23 cellular contexts compared by ENCODE assay signal in the genomic region with DNA sequence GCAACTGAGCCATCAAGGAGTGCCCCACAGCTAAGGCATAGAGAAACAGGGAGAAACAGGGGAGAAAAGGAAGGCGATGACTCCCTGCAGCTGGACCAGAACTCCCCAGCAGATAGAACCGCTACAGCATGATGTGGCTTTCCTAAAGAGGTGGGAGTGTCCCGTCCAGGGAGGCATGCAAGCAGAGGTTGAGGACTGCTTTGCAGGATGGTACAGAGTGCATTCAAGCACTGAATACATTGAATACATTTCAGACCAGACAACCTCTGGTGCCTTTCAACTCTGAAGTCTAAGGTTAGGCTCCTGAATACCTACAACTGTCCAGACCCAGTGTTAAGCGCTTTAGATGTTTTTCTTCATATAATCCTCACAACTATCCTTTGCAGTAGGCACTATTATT. TPM values are rescaled to one million over a fixed set of nuclear protein-coding genes. Genes with fewer than 3 reads are reported as not detected.
DNase-seq lines count a peak whose midpoint lies in the region; ATAC-seq, FAIRE-seq and TF ChIP-seq lines count a peak whose summit lies in the region.
"Had no signal": no experiment of that assay in that cellular context is flagged by ENCODE, and none has a peak within 500 bp of the region (broad histone marks: within the 10 kb centered on the region; RNA-seq: fewer than 3 reads in every experiment).

No MANE protein-coding gene starts in this region.

- no peaks in the 10 kb centered on the region for H3K27me3 ChIP-seq in Karpas-422 (ENCODE audit: low read length)
- peaks cover 6 to 34% of the 10 kb centered on the region in 2 experiments; a peak in 4 of 5 replicates for H3K27me3 ChIP-seq in K562 (ENCODE audit: control insufficient read depth in 2 of 2, insufficient read depth in 2 of 2, low read length in 2 of 2)
- no peaks in the 10 kb centered on the region for H3K27me3 ChIP-seq in endodermal cell (ENCODE audit: control insufficient read depth, insufficient read depth, low read length, poor library complexity, severe bottlenecking)
- H3K27me3 ChIP-seq: BLaER1 had no signal

- H2AFZ ChIP-seq in Karpas-422 (ENCODE audit: low read length), result no peak overlapping the region
- no peak overlapping the region for H2AFZ ChIP-seq in K562 (ENCODE audit: low read depth, low read length)

- POLR2A ChIA-PET in K562 (lab: Yijun Ruan, JAX), result interaction anchor here (0.9 to 1.7 kb wide), 4 partner anchors 8 to 35 kb away, joined by 3 to 7 read pairs (median 6); no protein-coding TSS in a partner anchor

- no peak; the same call in 2 of the 3 replicates for ATAC-seq in K562
- ATAC-seq: CD8-positive, alpha-beta T cell had no signal

- no peak for TF ChIP-seq CTCF in K562 (IDR thresholded peaks at IDR 0.05 in 2 of 3, conservative IDR thresholded peaks at IDR 0.05 in 1 of 3; ENCODE audit: insufficient read depth in 2 of 3, low read depth in 1 of 3, low read length in 3 of 3)
- TF ChIP-seq CTCF in endodermal cell (conservative IDR thresholded peaks at IDR 0.05), result no peak
- no peak for TF ChIP-seq CTCF in osteocyte (IDR thresholded peaks at IDR 0.05)

- peak overlapping the region; percentile 74 for H3K4me2 ChIP-seq in Karpas-422 (ENCODE audit: low read depth, low read length, poor library complexity, severe bottlenecking)
- H3K4me2 ChIP-seq in K562 (ENCODE audit: insufficient read depth, low read length), result no peak overlapping the region
- H3K4me2 ChIP-seq: BLaER1 had no signal

- H3K4me1 ChIP-seq in Karpas-422 (ENCODE audit: low read length) (peaks cover 55% of the 10 kb centered on the region), K562 (replicated peaks in 1 of 2; ENCODE audit: control insufficient read depth in 2 of 2, insufficient read depth in 2 of 2, low read length in 2 of 2) (peaks cover 0 to 12% of the 10 kb centered on the region in 2 experiments; a peak in 3 of 5 replicates), endodermal cell (ENCODE audit: control insufficient read depth, insufficient read depth, low read length) (no peaks in the 10 kb centered on the region)
- H3K4me1 ChIP-seq: Caco-2, HAP-1 had no signal

- H3K27ac Mint-ChIP-seq in endodermal cell, result no peak overlapping the region
- no peak overlapping the region for H3K27ac Mint-ChIP-seq in osteocyte (ENCODE audit: unreplicated experiment)
- H3K27ac Mint-ChIP-seq: B cell; CD4-positive, CD25-positive, alpha-beta regulatory T cell; CD8-positive, alpha-beta T cell; HFFc6 had no signal

- peaks cover 2% of the 10 kb centered on the region for H3K4me1 Mint-ChIP-seq in endodermal cell
- H3K4me1 Mint-ChIP-seq in osteocyte (ENCODE audit: unreplicated experiment), result no peaks in the 10 kb centered on the region

- 5% methylated on average over 4 of the region's 4 CpGs for WGBS in K562 (ENCODE audit: insufficient coverage, low coverage, missing lambda C conversion rate)
- 88 to 96% methylated on average over 4 of the region's 4 CpGs for WGBS in endodermal cell (ENCODE audit: insufficient coverage in 1 of 2, insufficient read length in 1 of 2), 2 experiments

- H3K36me3 Mint-ChIP-seq in endodermal cell (ENCODE audit: low read depth) (no peaks in the 10 kb centered on the region), osteocyte (ENCODE audit: unreplicated experiment) (no peaks in the 10 kb centered on the region)
- H3K36me3 Mint-ChIP-seq: CD4-positive, CD25-positive, alpha-beta regulatory T cell; CD8-positive, alpha-beta T cell had no signal

- TF ChIP-seq RAD21 in K562 (CRISPR knock-in tag; conservative IDR thresholded peaks at IDR 0.05 in 1 of 2, IDR thresholded peaks at IDR 0.05 in 1 of 2), result no peak

- H3K9me3 Mint-ChIP-seq in endodermal cell (no peaks in the 10 kb centered on the region), osteocyte (ENCODE audit: unreplicated experiment) (no peaks in the 10 kb centered on the region)
- H3K9me3 Mint-ChIP-seq: CD8-positive, alpha-beta T cell; HFFc6 had no signal

- H3K27ac ChIP-seq in Karpas-422 (ENCODE audit: low read length) (peak overlapping the region; percentile 94), K562 (ENCODE audit: extremely low read depth, low read depth, low read length) (no peak overlapping the region), endodermal cell (ENCODE audit: low read depth, low read length) (no peak overlapping the region)
- H3K27ac ChIP-seq: BLaER1, C4-2B had no signal

- in situ Hi-C loops in K562 (cut with MboI), result no loop called here

- CTCF ChIA-PET in K562 (lab: Yijun Ruan, JAX; ENCODE audit: low intra/inter-chr PET ratio), result no interaction called here

- H3K27me3 Mint-ChIP-seq in endodermal cell (ENCODE audit: insufficient read depth), result peaks cover 3% of the 10 kb centered on the region
- H3K27me3 Mint-ChIP-seq in osteocyte (ENCODE audit: unreplicated experiment), result no peaks in the 10 kb centered on the region
- H3K27me3 Mint-ChIP-seq: B cell had no signal

- H3K9me1 ChIP-seq in K562 (ENCODE audit: control insufficient read depth, insufficient read depth, low read length), result no peaks in the 10 kb centered on the region

- H3K4me3 ChIP-seq in Karpas-422 (ENCODE audit: low read length) (no peak overlapping the region), K562 (no peak overlapping the region), endodermal cell (ENCODE audit: low read length) (no peak overlapping the region)
- H3K4me3 ChIP-seq: BLaER1, HAP-1 had no signal

- H4K20me1 ChIP-seq in Karpas-422 (ENCODE audit: insufficient read depth, low read depth, low read length) (no peaks in the 10 kb centered on the region), K562 (replicated peaks; ENCODE audit: control insufficient read depth, insufficient read depth, low read length) (peaks cover 8% of the 10 kb centered on the region; the same call in 1 of the 2 replicates)

- no peaks in the 10 kb centered on the region for H3K9me2 ChIP-seq in Karpas-422 (replicated peaks; ENCODE audit: insufficient read depth, low read length)

- DNase-seq in Karpas-422 (no peak), K562 (ENCODE audit: extremely low read depth in 1 of 4, low spot score in 3 of 4) (no peak), endodermal cell (peak; percentile 7), osteocyte (ENCODE audit: extremely low spot score, unreplicated experiment) (peak; percentile 40), NCI-H2171 (lab: John Stamatoyannopoulos, UW) (no peak), germinal center (ENCODE audit: low spot score) (no peak)
- DNase-seq in activated CD4-positive, alpha-beta T cell treated with anti-CD3 and anti-CD28 coated beads, Interleukin-2, amount 50 U/mL, for 48 hours, result no peak
- DNase-seq: Caco-2; CD4-positive, CD25-positive, alpha-beta regulatory T cell; DMS153; DND-41; GOT3; HFFc6 had no signal

- H3K79me2 ChIP-seq in Karpas-422 (ENCODE audit: low read length), result no peaks in the 10 kb centered on the region
- H3K79me2 ChIP-seq in K562 (ENCODE audit: control insufficient read depth, insufficient read depth, low read length), result no peaks in the 10 kb centered on the region

- BruUV-seq in K562 (replicated peaks; lab: Mats Ljungman, UMichigan), result no TSS peak

- TF ChIP-seq POLR2A in K562 (conservative IDR thresholded peaks at IDR 0.05), result no peak

- no peak for TF ChIP-seq EP300 in K562 (IDR thresholded peaks at IDR 0.05; ENCODE audit: low read length)

- intact Hi-C loops in K562 (cut with micrococcal nuclease), result no loop called here

- peak overlapping the region; percentile 54 for H3K9ac ChIP-seq in Karpas-422 (ENCODE audit: low read length)
- H3K9ac ChIP-seq in K562 (ENCODE audit: insufficient read depth in 1 of 2, low read depth in 2 of 2, low read length in 2 of 2), result no peak overlapping the region
- no peak overlapping the region for H3K9ac ChIP-seq in endodermal cell (ENCODE audit: extremely low read depth, low read length, poor library complexity, severe bottlenecking)
- H3K9ac ChIP-seq: BLaER1 had no signal

- H3K4me3 Mint-ChIP-seq in endodermal cell, result no peak overlapping the region
- no peak overlapping the region for H3K4me3 Mint-ChIP-seq in osteocyte (ENCODE audit: unreplicated experiment)
- H3K4me3 Mint-ChIP-seq: B cell; CD4-positive, CD25-positive, alpha-beta regulatory T cell; CD8-positive, alpha-beta T cell; HFFc6 had no signal

- no peak for FAIRE-seq in K562 (lab: Jason Lieb, UNC)
- FAIRE-seq: A204.1, G401.6, GM12892, H54 had no signal

- H3K36me3 ChIP-seq in Karpas-422 (ENCODE audit: insufficient read depth, low read length) (no peaks in the 10 kb centered on the region; the same call in 1 of the 2 replicates), K562 (ENCODE audit: control insufficient read depth, insufficient read depth, low read length) (no peaks in the 10 kb centered on the region), endodermal cell (ENCODE audit: control insufficient read depth, insufficient read depth, low read length) (no peaks in the 10 kb centered on the region)
- H3K36me3 ChIP-seq: BLaER1, HAP-1 had no signal

- H3K9me3 ChIP-seq in Karpas-422 (ENCODE audit: low read length) (no peaks in the 10 kb centered on the region), K562 (replicated peaks; ENCODE audit: control insufficient read depth, insufficient read depth, low read depth, low read length) (no peaks in the 10 kb centered on the region), endodermal cell (ENCODE audit: control insufficient read depth, low read length) (no peaks in the 10 kb centered on the region)
- H3K9me3 ChIP-seq: BLaER1, Caco-2, HAP-1 had no signal

RNA-seq across cellular contexts. Expression of gene DLGAP3, which starts 13.3 kb away (rescaled TPM):
- total RNA-seq in Karpas-422 (2014; rRNA removed; shearing (Covaris generic); ENCODE audit: low replicate concordance), result 4.1 and 9.5 TPM in 2 replicates
- 0.30 TPM in 1 of 2 replicates, not detected in the other for total RNA-seq in K562 (2011; cell fraction: chromatin; rRNA removed; ENCODE audit: low replicate concordance)
- total RNA-seq in K562 (2011; cell fraction: nucleolus; rRNA removed), result 0.17 TPM in 1 of 2 replicates, not detected in the other
- total RNA-seq in K562 (2011; cell fraction: nucleoplasm; rRNA removed), result not detected in 2 replicates
- total RNA-seq in K562 (2014; rRNA removed) (not detected in 2 replicates), K562 (2014; rRNA removed; fragmentation: Illumina TruSeq; extraction: Trizol) (not detected in 2 replicates), K562 (2015; rRNA removed; fragmentation: Illumina TruSeq; extraction: Trizol) (not detected in 2 replicates), K562 (2021) (0.07 and 0.18 TPM in 2 replicates), endodermal cell (1 to 10 TPM; 4.4 to 4.6 TPM), osteocyte (0.21 TPM in 1 of 2 replicates, not detected in the other)
- polyA plus RNA-seq in K562 (2011; rRNA removed) (0.01 and 0.03 TPM in 2 replicates), K562 (2014; fragmentation: Illumina TruSeq; extraction: Trizol) (0.04 TPM in 1 of 2 replicates, not detected in the other), K562 (2014; fragmentation: Nextera tagmentation; extraction: Ambion mirVana) (not detected), K562 (2014; rRNA removed) (0.01 and 0.16 TPM in 2 replicates)
- 0.01 and 0.15 TPM in 2 replicates for polyA plus RNA-seq in K562 (2011; cell fraction: cytosol; rRNA removed)
- 0.03 and 0.26 TPM in 2 replicates for polyA plus RNA-seq in K562 (2011; cell fraction: nucleus; rRNA removed)
- polyA plus RNA-seq in K562 (2012), result 0.03 and 0.05 TPM in 2 replicates
- not detected in 2 replicates for polyA minus RNA-seq in K562 (2011; rRNA and poly(A)+ RNA removed)
- polyA minus RNA-seq in K562 (2011; cell fraction: cytosol; rRNA and poly(A)+ RNA removed), result not detected in 2 replicates
- 0.13 TPM in 1 of 2 replicates, not detected in the other for polyA minus RNA-seq in K562 (2011; cell fraction: nucleus; rRNA and poly(A)+ RNA removed)
- polyA plus RNA-seq in endodermal cell (2013, experiment 1 of 2), result 1.7 TPM
- polyA plus RNA-seq in endodermal cell (2013, experiment 2 of 2), result 1.2 TPM
- polyA plus RNA-seq: AG04450 had no signal

RNA-seq across cellular contexts. Expression of gene SMIM12, which starts 56.6 kb away (rescaled TPM):
- 25.3 and 33.0 TPM in 2 replicates for total RNA-seq in Karpas-422 (2014; rRNA removed; shearing (Covaris generic); ENCODE audit: low replicate concordance)
- 35.4 and 58.0 TPM in 2 replicates for total RNA-seq in K562 (2011; cell fraction: chromatin; rRNA removed; ENCODE audit: low replicate concordance)
- 39.9 and 42.4 TPM in 2 replicates for total RNA-seq in K562 (2011; cell fraction: nucleolus; rRNA removed)
- total RNA-seq in K562 (2011; cell fraction: nucleoplasm; rRNA removed), result 52.8 and 64.5 TPM in 2 replicates
- total RNA-seq in K562 (2014; rRNA removed) (63.5 and 83.3 TPM in 2 replicates), K562 (2014; rRNA removed; fragmentation: Illumina TruSeq; extraction: Trizol) (57.7 and 63.9 TPM in 2 replicates), K562 (2015; rRNA removed; fragmentation: Illumina TruSeq; extraction: Trizol) (66.7 and 68.0 TPM in 2 replicates), K562 (2021) (71.4 and 72.3 TPM in 2 replicates), endodermal cell (10 to 100 TPM; 43.0 to 47.6 TPM), osteocyte (38.6 and 39.6 TPM in 2 replicates)
- polyA plus RNA-seq in K562 (2011; rRNA removed) (46.8 and 56.1 TPM in 2 replicates), K562 (2014; fragmentation: Illumina TruSeq; extraction: Trizol) (91.7 and 112 TPM in 2 replicates), K562 (2014; fragmentation: Nextera tagmentation; extraction: Ambion mirVana) (10 to 100 TPM; 51.7 to 54.1 TPM), K562 (2014; rRNA removed) (63.9 and 84.5 TPM in 2 replicates)
- 66.5 and 83.9 TPM in 2 replicates for polyA plus RNA-seq in K562 (2011; cell fraction: cytosol; rRNA removed)
- polyA plus RNA-seq in K562 (2011; cell fraction: nucleus; rRNA removed), result 38.6 and 39.9 TPM in 2 replicates
- 46.4 and 78.0 TPM in 2 replicates for polyA plus RNA-seq in K562 (2012)
- 39.8 and 43.3 TPM in 2 replicates for polyA minus RNA-seq in K562 (2011; rRNA and poly(A)+ RNA removed)
- polyA minus RNA-seq in K562 (2011; cell fraction: cytosol; rRNA and poly(A)+ RNA removed), result 20.3 and 25.4 TPM in 2 replicates
- 12.9 and 25.4 TPM in 2 replicates for polyA minus RNA-seq in K562 (2011; cell fraction: nucleus; rRNA and poly(A)+ RNA removed)
- 29.8 TPM for polyA plus RNA-seq in endodermal cell (2013, experiment 1 of 2)
- polyA plus RNA-seq in endodermal cell (2013, experiment 2 of 2), result 31.3 TPM

Comparison
In these comparisons a context has a peak if more than half of its experiments do, and no peak if none do; other contexts are left out.
1. DNase-seq: peak in endodermal cell (single experiment) and osteocyte (single experiment); none in Karpas-422 (single experiment), K562 (0 of 4), NCI-H2171 (single experiment), germinal center (single experiment) and activated CD4-positive, alpha-beta T cell treated with anti-CD3 and anti-CD28 coated beads, Interleukin-2, amount 50 U/mL, for 48 hours (0 of 2).